ENCODE assay signal across 10 cellular contexts in the genomic region with DNA sequence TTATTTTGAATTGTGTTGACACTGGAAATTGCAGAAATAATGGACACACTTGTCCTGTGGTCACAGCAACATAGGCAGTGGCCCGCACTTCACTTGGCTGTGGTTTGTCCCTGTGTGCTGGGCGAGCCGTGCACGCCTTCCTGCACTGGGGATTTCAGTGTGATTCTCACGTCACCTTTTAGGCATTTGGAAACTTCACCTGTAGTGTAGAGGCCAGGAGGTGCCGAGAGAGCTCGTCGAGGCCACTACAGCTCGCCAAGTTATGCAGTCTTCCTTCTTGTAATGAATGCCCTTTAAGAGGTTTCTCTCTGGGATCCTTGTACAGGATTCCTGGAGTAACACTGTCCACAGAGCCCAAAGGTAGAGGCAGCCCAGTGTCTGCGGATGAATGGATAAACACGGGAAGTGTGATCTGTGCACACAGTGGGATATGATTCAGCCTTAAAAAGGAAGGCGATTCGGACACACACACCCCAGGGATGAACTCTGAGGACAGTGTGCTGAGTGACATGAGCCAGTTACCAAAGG. TPM values are rescaled to one million over a fixed set of nuclear protein-coding genes. Genes with fewer than 3 reads are reported as not detected.
A peak's percentile ranks its signal among the peaks of the same experiment; 100 is the strongest.
DNase-seq lines count a peak whose midpoint lies in the region; ATAC-seq and TF ChIP-seq lines count a peak whose summit lies in the region.
"Had no signal": no experiment of that assay in that cellular context is flagged by ENCODE, and none has a peak within 500 bp of the region (broad histone marks: within the 10 kb centered on the region; RNA-seq: fewer than 3 reads in every experiment).

No MANE protein-coding gene starts in this region.

- peak overlapping the region; percentile 56; the same call in 1 of the 2 replicates for H3K27ac Mint-ChIP-seq in GM23338
- H3K27ac Mint-ChIP-seq in activated B cell treated with CpG ODN at 0.5 μM for 24 hours = peak overlapping the region; percentile 95
- no peak overlapping the region for H3K27ac Mint-ChIP-seq in neural progenitor cell
- H3K27ac Mint-ChIP-seq: nephron had no signal

- H3K36me3 Mint-ChIP-seq in GM23338 (ENCODE audit: low read depth) (peaks cover 56% of the 10 kb centered on the region), activated B cell treated with CpG ODN at 0.5 μM for 24 hours (ENCODE audit: low read depth) (peaks cover 56% of the 10 kb centered on the region), neural progenitor cell (peaks cover 17% of the 10 kb centered on the region)

- TF ChIP-seq CTCF in GM23338 (conservative IDR thresholded peaks at IDR 0.05; ENCODE audit: low read depth in 2 of 2) (no peak), activated B cell treated with CpG ODN at 0.5 μM for 24 hours (IDR thresholded peaks at IDR 0.05) (no peak), foreskin keratinocyte (conservative IDR thresholded peaks at IDR 0.05) (no peak), smooth muscle cell (IDR thresholded peaks at IDR 0.05; ENCODE audit: borderline replicate concordance, insufficient read depth, poor library complexity, severe bottlenecking) (no peak), neural progenitor cell (IDR thresholded peaks at IDR 0.05) (no peak)

- H3K4me3 ChIP-seq in GM23338 = no peak overlapping the region
- H3K4me3 ChIP-seq in smooth muscle cell = no peak overlapping the region
- no peak overlapping the region for H3K4me3 ChIP-seq in neural progenitor cell

- 92% methylated on average over 13 of the region's 13 CpGs for WGBS in smooth muscle cell (ENCODE audit: low lambda C conversion rate)

- no peak for DNase-seq in GM23338 (ENCODE audit: low spot score)
- no peak for DNase-seq in activated B cell treated with CpG ODN at 0.5 μM for 24 hours
- peak in 1 of 2 donors; percentile 64 for DNase-seq in foreskin keratinocyte
- no peak for DNase-seq in smooth muscle cell (lab: John Stamatoyannopoulos, UW; ENCODE audit: unreplicated experiment)
- DNase-seq in RKO (ENCODE audit: low spot score) = no peak
- DNase-seq in posterior cingulate gyrus = no peak
- no peak for DNase-seq in neural progenitor cell (ENCODE audit: low spot score)
- DNase-seq: NCI-H1930 had no signal

- no peaks in the 10 kb centered on the region for H3K27me3 ChIP-seq in GM23338 (ENCODE audit: insufficient read depth)
- no peaks in the 10 kb centered on the region for H3K27me3 ChIP-seq in foreskin keratinocyte
- no peaks in the 10 kb centered on the region for H3K27me3 ChIP-seq in smooth muscle cell (ENCODE audit: low read depth)
- H3K27me3 ChIP-seq in neural progenitor cell = no peaks in the 10 kb centered on the region

- POLR2A ChIA-PET in activated B cell treated with CpG ODN at 0.5 μM for 24 hours (lab: Charles Lee) = interaction anchor here (0.6 to 8.2 kb wide), 8 partner anchors 9 to 91 kb away, joined by 3 to 95 read pairs (median 8); partner anchors contain the start of genes EDF1, PAXX and TRAF2

- H4K20me1 ChIP-seq in GM23338 (replicated peaks; ENCODE audit: insufficient read depth) (peaks cover 23% of the 10 kb centered on the region), smooth muscle cell (ENCODE audit: low read depth) (peaks cover 15% of the 10 kb centered on the region), neural progenitor cell (ENCODE audit: low read depth) (peaks cover 29% of the 10 kb centered on the region)

- H3K9me3 Mint-ChIP-seq in GM23338 (no peaks in the 10 kb centered on the region), activated B cell treated with CpG ODN at 0.5 μM for 24 hours (no peaks in the 10 kb centered on the region), neural progenitor cell (no peaks in the 10 kb centered on the region)
- H3K9me3 Mint-ChIP-seq: nephron had no signal

- CTCF ChIA-PET in activated B cell treated with CpG ODN at 0.5 μM for 24 hours (lab: Charles Lee) = interaction anchor here (1.3 to 1.9 kb wide), 2 partner anchors 43 to 59 kb away, joined by 6 to 8 read pairs; partner anchors contain the start of genes AJM1, C8G and FBXW5

- H2AFZ ChIP-seq in GM23338 (no peak overlapping the region), smooth muscle cell (ENCODE audit: low read depth) (no peak overlapping the region), neural progenitor cell (replicated peaks) (no peak overlapping the region)

- H3K4me1 Mint-ChIP-seq in GM23338 = 0 out of 3 replicates have a peak, but pooled peaks cover 2% of the 10 kb centered on the region
- H3K4me1 Mint-ChIP-seq in activated B cell treated with CpG ODN at 0.5 μM for 24 hours = peaks cover 58% of the 10 kb centered on the region
- H3K4me1 Mint-ChIP-seq in neural progenitor cell = no peaks in the 10 kb centered on the region
- H3K4me1 Mint-ChIP-seq: nephron had no signal

- intact Hi-C loops in activated B cell treated with CpG ODN at 0.5 μM for 24 hours (cut with micrococcal nuclease) = loop anchor here (5.0 kb wide), 1 partner anchor 34 kb away; the partner anchor contains the start of gene EDF1
- intact Hi-C loops in posterior cingulate gyrus (cut with DNase I) = no loop called here

- H3K4me3 Mint-ChIP-seq in GM23338 (no peak overlapping the region), activated B cell treated with CpG ODN at 0.5 μM for 24 hours (no peak overlapping the region), neural progenitor cell (no peak overlapping the region)
- H3K4me3 Mint-ChIP-seq: nephron had no signal

- no peak overlapping the region for H3K4me2 ChIP-seq in GM23338
- H3K4me2 ChIP-seq in smooth muscle cell = no peak overlapping the region
- no peak overlapping the region for H3K4me2 ChIP-seq in neural progenitor cell

- H3F3A ChIP-seq in GM23338 (replicated peaks; ENCODE audit: low read depth) (0 out of 2 replicates have a peak, but pooled peaks cover 9% of the 10 kb centered on the region), smooth muscle cell (ENCODE audit: low read depth) (no peaks in the 10 kb centered on the region), neural progenitor cell (ENCODE audit: low read depth) (no peaks in the 10 kb centered on the region)

- H3K9me2 ChIP-seq in GM23338 (ENCODE audit: insufficient read depth) = no peaks in the 10 kb centered on the region

- H3K36me3 ChIP-seq in GM23338 (ENCODE audit: insufficient read depth) = peaks cover 28% of the 10 kb centered on the region
- no peaks in the 10 kb centered on the region for H3K36me3 ChIP-seq in smooth muscle cell (ENCODE audit: low read depth)
- peaks cover 3% of the 10 kb centered on the region for H3K36me3 ChIP-seq in neural progenitor cell

- peaks cover 3% of the 10 kb centered on the region for H3K27me3 Mint-ChIP-seq in GM23338 (ENCODE audit: insufficient read depth, low read depth, poor library complexity)
- H3K27me3 Mint-ChIP-seq in activated B cell treated with CpG ODN at 0.5 μM for 24 hours = no peaks in the 10 kb centered on the region
- H3K27me3 Mint-ChIP-seq in neural progenitor cell (ENCODE audit: insufficient read depth, low read depth) = peaks cover 7% of the 10 kb centered on the region

- H3K27ac ChIP-seq in GM23338 (ENCODE audit: low read depth) = no peak overlapping the region
- H3K27ac ChIP-seq in foreskin keratinocyte = peak overlapping the region; percentile 96
- H3K27ac ChIP-seq in smooth muscle cell (ENCODE audit: low read depth) = peak overlapping the region; percentile 88
- no peak overlapping the region for H3K27ac ChIP-seq in neural progenitor cell

- H3K9me3 ChIP-seq in smooth muscle cell (replicated peaks; ENCODE audit: low read depth) = no peaks in the 10 kb centered on the region
- no peaks in the 10 kb centered on the region for H3K9me3 ChIP-seq in neural progenitor cell (ENCODE audit: low read depth)

- ATAC-seq in GM23338 (no peak), activated B cell treated with CpG ODN at 0.5 μM for 24 hours (ENCODE audit: low read depth) (no peak), foreskin keratinocyte (peak; percentile 42), HG03108 (IDR thresholded peaks at IDR 0.05; ENCODE audit: unreplicated experiment) (no peak)

- H3K4me1 ChIP-seq in GM23338 (ENCODE audit: insufficient read depth) (no peaks in the 10 kb centered on the region), foreskin keratinocyte (peaks cover 18% of the 10 kb centered on the region), smooth muscle cell (ENCODE audit: low read depth) (peaks cover 4% of the 10 kb centered on the region), neural progenitor cell (no peaks in the 10 kb centered on the region)

- H3K79me2 ChIP-seq in GM23338 (replicated peaks; ENCODE audit: insufficient read depth) (peaks cover 26% of the 10 kb centered on the region), smooth muscle cell (ENCODE audit: low read depth) (peaks cover 4% of the 10 kb centered on the region), neural progenitor cell (ENCODE audit: low read depth) (peaks cover 10% of the 10 kb centered on the region)

- H3K9ac ChIP-seq in smooth muscle cell (ENCODE audit: low read depth) (no peak overlapping the region), neural progenitor cell (no peak overlapping the region)

RNA-seq across cellular contexts. Expression of gene TRAF2, which starts 14.7 kb away (rescaled TPM):
- 31.5 and 39.9 TPM in 2 replicates for total RNA-seq in GM23338 (2014; rRNA removed; shearing (Covaris generic))
- polyA plus RNA-seq in GM23338 (2016; fragmentation: Nextera tagmentation; extraction: Ambion mirVana) (24.8 and 25.4 TPM in 2 replicates), foreskin keratinocyte (22.3 and 26.7 TPM in 2 replicates), smooth muscle cell (15.9 and 18.0 TPM in 2 replicates)
- total RNA-seq in activated B cell treated with CpG ODN at 0.5 μM for 24 hours (49.7 and 58.2 TPM in 2 replicates), foreskin keratinocyte (22.4 and 27.0 TPM in 2 replicates), smooth muscle cell (6.2 and 7.0 TPM in 2 replicates), neural progenitor cell (ENCODE audit: low replicate concordance) (16.1 and 33.9 TPM in 2 replicates)

RNA-seq across cellular contexts. Expression of gene EDF1, which starts 34.9 kb away (rescaled TPM):
- 273 and 326 TPM in 2 replicates for total RNA-seq in GM23338 (2014; rRNA removed; shearing (Covaris generic))
- polyA plus RNA-seq in GM23338 (2016; fragmentation: Nextera tagmentation; extraction: Ambion mirVana) = 793 and 860 TPM in 2 replicates
- 282 and 298 TPM in 2 replicates for total RNA-seq in activated B cell treated with CpG ODN at 0.5 μM for 24 hours
- total RNA-seq in foreskin keratinocyte = 382 TPM in 2 replicates
- polyA plus RNA-seq in foreskin keratinocyte = 506 and 584 TPM in 2 replicates
- total RNA-seq in smooth muscle cell = 304 and 306 TPM in 2 replicates
- polyA plus RNA-seq in smooth muscle cell = 492 and 548 TPM in 2 replicates
- 269 and 293 TPM in 2 replicates for total RNA-seq in neural progenitor cell (ENCODE audit: low replicate concordance)

RNA-seq across cellular contexts. Expression of gene FBXW5, which starts 43.5 kb away (rescaled TPM):
- total RNA-seq in GM23338 (2014; rRNA removed; shearing (Covaris generic)) = 102 and 111 TPM in 2 replicates
- polyA plus RNA-seq in GM23338 (2016; fragmentation: Nextera tagmentation; extraction: Ambion mirVana) (27.0 and 27.9 TPM in 2 replicates), foreskin keratinocyte (77.8 and 78.1 TPM in 2 replicates), smooth muscle cell (105 and 109 TPM in 2 replicates)
- total RNA-seq in activated B cell treated with CpG ODN at 0.5 μM for 24 hours (81.5 and 82.1 TPM in 2 replicates), foreskin keratinocyte (86.5 and 86.6 TPM in 2 replicates), smooth muscle cell (70.5 and 103 TPM in 2 replicates), neural progenitor cell (ENCODE audit: low replicate concordance) (21.5 and 85.1 TPM in 2 replicates)

RNA-seq across cellular contexts. Expression of gene C8G, which starts 44.0 kb away (rescaled TPM):
- not detected in 2 replicates for total RNA-seq in GM23338 (2014; rRNA removed; shearing (Covaris generic))
- polyA plus RNA-seq in GM23338 (2016; fragmentation: Nextera tagmentation; extraction: Ambion mirVana) (not detected in 2 replicates), foreskin keratinocyte (0.28 TPM in 1 of 2 replicates, not detected in the other), smooth muscle cell (1.4 TPM in 1 of 2 replicates, not detected in the other)
- total RNA-seq in activated B cell treated with CpG ODN at 0.5 μM for 24 hours (0.69 and 3.4 TPM in 2 replicates), foreskin keratinocyte (0.25 and 0.65 TPM in 2 replicates), smooth muscle cell (not detected in 2 replicates), neural progenitor cell (ENCODE audit: low replicate concordance) (not detected in 2 replicates)

RNA-seq across cellular contexts. Expression of gene MAMDC4, which starts 48.9 kb away (rescaled TPM):
- total RNA-seq in GM23338 (2014; rRNA removed; shearing (Covaris generic)) = 4.1 and 6.8 TPM in 2 replicates
- polyA plus RNA-seq in GM23338 (2016; fragmentation: Nextera tagmentation; extraction: Ambion mirVana) = 1.7 and 2.7 TPM in 2 replicates
- total RNA-seq in activated B cell treated with CpG ODN at 0.5 μM for 24 hours = 5.2 and 6.1 TPM in 2 replicates
- 3.5 and 3.7 TPM in 2 replicates for total RNA-seq in foreskin keratinocyte
- 2.1 and 3.0 TPM in 2 replicates for polyA plus RNA-seq in foreskin keratinocyte
- total RNA-seq in smooth muscle cell = 3.8 TPM in 2 replicates
- polyA plus RNA-seq in smooth muscle cell = 7.5 and 8.0 TPM in 2 replicates
- 2.6 and 8.3 TPM in 2 replicates for total RNA-seq in neural progenitor cell (ENCODE audit: low replicate concordance)

Comparison
In these comparisons a context has a peak if more than half of its experiments do, and no peak if none do; other contexts are left out.
1. H3K27ac ChIP-seq: peak in foreskin keratinocyte (single experiment) and smooth muscle cell (single experiment); none in GM23338 (single experiment) and neural progenitor cell (single experiment).